Comparison of ENCODE assay signal across 8 cellular contexts in genomic region chr22:39457546-39458442, GRCh38. TPM values are rescaled to one million over a fixed set of nuclear protein-coding genes. Genes with fewer than 3 reads are reported as not detected.
A peak's percentile ranks its signal among the peaks of the same experiment; 100 is the strongest.
DNase-seq lines count a peak whose midpoint lies in the region; ATAC-seq, FAIRE-seq and TF ChIP-seq lines count a peak whose summit lies in the region.

No MANE protein-coding gene starts in this region.

- no peak for ATAC-seq in HG02870 (IDR thresholded peaks at IDR 0.05; ENCODE audit: unreplicated experiment)
- ATAC-seq in GM21528 (IDR thresholded peaks at IDR 0.05; ENCODE audit: low FRiP score, unreplicated experiment) = no peak

- no peak overlapping the region for H3K27ac Mint-ChIP-seq in Calu3 (ENCODE audit: unreplicated experiment)

- no peaks in the 10 kb centered on the region for H3K9me2 ChIP-seq in Loucy (replicated peaks; ENCODE audit: low read depth, low read length)

- H2AK5ac ChIP-seq in H1 (ENCODE audit: low read depth, low read length) (no peak overlapping the region), neuronal stem cell (ENCODE audit: low read depth, low read length) (peak overlapping the region; percentile 72)

- H3K27me3 ChIP-seq in Loucy (ENCODE audit: insufficient read depth, low read length, poor library complexity, severe bottlenecking) (no peaks in the 10 kb centered on the region), H1 (replicated peaks in 1 of 4; ENCODE audit: control insufficient read depth in 3 of 4, extremely low read depth in 1 of 4, insufficient read depth in 3 of 4, low read length in 3 of 4) (peaks cover 5 to 24% (median 18%) of the 10 kb centered on the region in 4 experiments; a peak in 6 of 7 replicates), neuronal stem cell (ENCODE audit: control insufficient read depth in 3 of 3, insufficient read depth in 3 of 3, low read depth in 1 of 3, low read length in 3 of 3) (peaks cover 0 to 5% (median 0%) of the 10 kb centered on the region in 3 experiments)

- H3K4me2 ChIP-seq in Loucy (ENCODE audit: low read depth, low read length, poor library complexity, severe bottlenecking) (peak overlapping the region; percentile 32), H1 (ENCODE audit: insufficient read depth in 1 of 2, low read depth in 2 of 2, low read length in 2 of 2) (peak overlapping the region; percentile 65 to 80), neuronal stem cell (ENCODE audit: insufficient read depth, low read length, poor library complexity, severe bottlenecking) (peak overlapping the region; percentile 63)

- H3F3A ChIP-seq in Loucy (ENCODE audit: low read depth) = no peaks in the 10 kb centered on the region

- H3K9ac ChIP-seq in Loucy (ENCODE audit: low read depth, low read length, poor library complexity, severe bottlenecking) (no peak overlapping the region), H1 (replicated peaks in 1 of 4; ENCODE audit: extremely low read depth in 1 of 4, low read depth in 3 of 4, low read length in 3 of 4) (peak overlapping the region in 3 of 4 experiments; percentile 8 to 73 (median 32); a peak in 4 of 7 replicates), neuronal stem cell (ENCODE audit: low read depth, low read length, poor library complexity) (peak overlapping the region; percentile 55)

- H4K20me1 ChIP-seq in Loucy (ENCODE audit: insufficient read depth, low read length, poor library complexity, severe bottlenecking) (no peaks in the 10 kb centered on the region), H1 (replicated peaks in 1 of 2; ENCODE audit: control insufficient read depth in 1 of 2, insufficient read depth in 2 of 2, low read length in 2 of 2) (peaks cover 0 to 6% of the 10 kb centered on the region in 2 experiments)

- H2BK15ac ChIP-seq in H1 (ENCODE audit: low read length) = peak overlapping the region; percentile 61; the same call in 1 of the 2 replicates
- H2BK15ac ChIP-seq in neuronal stem cell (ENCODE audit: low read length) = no peak overlapping the region

- H3K79me2 ChIP-seq in Loucy (ENCODE audit: insufficient read depth, low read length) = peaks cover 9% of the 10 kb centered on the region; the same call in 1 of the 2 replicates
- H3K79me2 ChIP-seq in H1 (ENCODE audit: control insufficient read depth in 1 of 2, insufficient read depth in 2 of 2, low read length in 2 of 2) = no peaks in the 10 kb centered on the region

- TF ChIP-seq CTCF in Calu3 (IDR thresholded peaks at IDR 0.05; ENCODE audit: unreplicated experiment) (no peak), Loucy (conservative IDR thresholded peaks at IDR 0.05; ENCODE audit: low read length) (no peak), H1 (IDR thresholded peaks at IDR 0.05; ENCODE audit: control extremely low read depth in 1 of 3, insufficient read depth in 1 of 3, low read depth in 1 of 3, low read length in 3 of 3) (no peak), D721Med (IDR thresholded peaks at IDR 0.05; ENCODE audit: insufficient read depth, missing control alignments) (no peak)

- H3K4me1 Mint-ChIP-seq in Calu3 (ENCODE audit: low read depth, unreplicated experiment) = peaks cover 18% of the 10 kb centered on the region

- peak overlapping the region; percentile 78 for H3K4ac ChIP-seq in H1 (replicated peaks; ENCODE audit: insufficient read length, low read depth, low read length)
- no peak overlapping the region for H3K4ac ChIP-seq in neuronal stem cell (ENCODE audit: low read length)

- H2BK12ac ChIP-seq in H1 (ENCODE audit: low read depth, low read length) (no peak overlapping the region), neuronal stem cell (ENCODE audit: low read length) (no peak overlapping the region)

- TF ChIP-seq EP300 in H1 (IDR thresholded peaks at IDR 0.05; ENCODE audit: borderline replicate concordance in 1 of 2, low read depth in 2 of 2, low read length in 2 of 2) = no peak

- H3K9me3 ChIP-seq in Loucy (ENCODE audit: insufficient read depth, low read depth, low read length) (no peaks in the 10 kb centered on the region), H1 (ENCODE audit: insufficient read depth in 2 of 2, low read depth in 1 of 2, low read length in 1 of 2) (no peaks in the 10 kb centered on the region), neuronal stem cell (replicated peaks in 1 of 2; ENCODE audit: control insufficient read depth in 2 of 2, insufficient read depth in 1 of 2, low read depth in 1 of 2, low read length in 2 of 2) (peaks cover 0 to 2% of the 10 kb centered on the region in 2 donors)

- H3K27me3 Mint-ChIP-seq in Calu3 (ENCODE audit: unreplicated experiment) = peaks cover 59% of the 10 kb centered on the region

- H3K14ac ChIP-seq in H1 (ENCODE audit: insufficient read length) (no peak overlapping the region), neuronal stem cell (ENCODE audit: low read length) (peak overlapping the region; percentile 28)

- intact Hi-C loops in Calu3 (cut with micrococcal nuclease; ENCODE audit: unreplicated experiment) = no loop called here

- H3K4me3 Mint-ChIP-seq in Calu3 (ENCODE audit: low read depth, unreplicated experiment) = peak overlapping the region; percentile 47

- H3K79me1 ChIP-seq in H1 (ENCODE audit: low read depth, low read length) (no peaks in the 10 kb centered on the region; the same call in 1 of the 2 replicates), neuronal stem cell (ENCODE audit: low read depth, low read length) (peaks cover 24% of the 10 kb centered on the region)

- no peak overlapping the region for H4K91ac ChIP-seq in H1 (replicated peaks; ENCODE audit: insufficient read length, low read length)
- no peak overlapping the region for H4K91ac ChIP-seq in neuronal stem cell (ENCODE audit: low read depth, low read length, poor library complexity)

- no peak overlapping the region for H2BK20ac ChIP-seq in H1 (ENCODE audit: low read length)

- H3K27ac ChIP-seq in H1 (ENCODE audit: low read depth, low read length) = no peak overlapping the region
- no peak overlapping the region for H3K27ac ChIP-seq in neuronal stem cell (replicated peaks; ENCODE audit: low read length)

- TF ChIP-seq POLR2A in H1 (IDR thresholded peaks at IDR 0.05; ENCODE audit: control extremely low read depth in 1 of 2, low read depth in 2 of 2, low read length in 2 of 2) = no peak

- DNase-seq in Calu3 = no peak
- no peak for DNase-seq in H1 (ENCODE audit: low read depth in 1 of 2, low spot score in 2 of 2)
- no peak for DNase-seq in neuronal stem cell (ENCODE audit: low spot score)
- DNase-seq in D721Med (ENCODE audit: insufficient read length, low spot score) = no peak
- no peak for DNase-seq in SHP77 (lab: John Stamatoyannopoulos, UW)

- H4K8ac ChIP-seq in H1 (ENCODE audit: extremely low read depth, insufficient read depth, low read length) (no peak overlapping the region; the same call in 1 of the 2 replicates), neuronal stem cell (ENCODE audit: low read depth, low read length) (no peak overlapping the region)

- H3K9me3 Mint-ChIP-seq in Calu3 (ENCODE audit: low read depth, unreplicated experiment) = no peaks in the 10 kb centered on the region

- WGBS in H1 (ENCODE audit: extremely low coverage in 1 of 2, insufficient coverage in 1 of 2, insufficient read length in 1 of 2, insufficient replicate concordance in 2 of 2, low coverage in 1 of 2, low lambda C conversion rate in 2 of 2, missing lambda C conversion rate in 1 of 2), 2 experiments = 6% methylated on average over 14 of the region's 85 CpGs; no CpG with 5 or more reads in 1 of the 2 experiments
- WGBS in neuronal stem cell (ENCODE audit: extremely low coverage in 2 of 2, insufficient read length in 2 of 2, insufficient replicate concordance in 1 of 2), 2 donors = no CpG with 5 or more reads among the region's 85 CpGs

- FAIRE-seq in H1 (lab: Jason Lieb, UNC) (no peak), D721Med (lab: Jason Lieb, UNC) (no peak)

- POLR2A ChIA-PET in H1 (lab: Charles Lee; ENCODE audit: partially characterized antibody) = interaction anchor here (0.6 to 2.1 kb wide), 11 partner anchors 11 to 139 kb away, joined by 3 to 9 read pairs (median 3); partner anchors contain the start of genes ATF4 and TAB1

- peaks cover 4% of the 10 kb centered on the region for H3K36me3 Mint-ChIP-seq in Calu3 (ENCODE audit: insufficient read depth, unreplicated experiment)

- peaks cover 8% of the 10 kb centered on the region; the same call in 1 of the 2 replicates for H3K23me2 ChIP-seq in H1 (ENCODE audit: low read depth, low read length)

- H2BK120ac ChIP-seq in H1 (replicated peaks; ENCODE audit: low read depth, low read length) (no peak overlapping the region), neuronal stem cell (ENCODE audit: low read depth, low read length) (no peak overlapping the region)

- H3K23ac ChIP-seq in H1 (ENCODE audit: insufficient read length) (no peak overlapping the region), neuronal stem cell (ENCODE audit: low read depth, low read length, poor library complexity) (peak overlapping the region; percentile 8)

- peaks cover 25% of the 10 kb centered on the region for H3K4me1 ChIP-seq in Loucy (ENCODE audit: insufficient read depth, low read length, poor library complexity, severe bottlenecking)
- H3K4me1 ChIP-seq in H1 (replicated peaks in 1 of 4; ENCODE audit: control insufficient read depth in 3 of 4, insufficient read depth in 4 of 4, low read length in 3 of 4) = peaks cover 0 to 25% (median 20%) of the 10 kb centered on the region in 4 experiments; a peak in 6 of 7 replicates
- H3K4me1 ChIP-seq in neuronal stem cell (ENCODE audit: control insufficient read depth in 2 of 2, insufficient read depth in 1 of 2, low read depth in 1 of 2, low read length in 2 of 2) = peaks cover 31 to 32% of the 10 kb centered on the region in 2 donors

- no TSS peak for BruUV-seq in Calu3 (replicated peaks; lab: Mats Ljungman, UMichigan)

- no peaks in the 10 kb centered on the region for H3K36me3 ChIP-seq in Loucy (ENCODE audit: insufficient read depth, low read length)
- H3K36me3 ChIP-seq in H1 (ENCODE audit: control insufficient read depth in 2 of 4, insufficient read depth in 4 of 4, low read length in 3 of 4) = no peaks in the 10 kb centered on the region
- no peaks in the 10 kb centered on the region for H3K36me3 ChIP-seq in neuronal stem cell (replicated peaks in 1 of 2; ENCODE audit: control insufficient read depth in 2 of 2, insufficient read depth in 2 of 2, low read length in 2 of 2)

- no peak overlapping the region for H3K56ac ChIP-seq in H1 (replicated peaks; ENCODE audit: insufficient read length, low read depth, low read length)

- no peak overlapping the region for H2AFZ ChIP-seq in Loucy (ENCODE audit: low read length)
- no peak overlapping the region; the same call in 1 of the 2 replicates for H2AFZ ChIP-seq in H1 (ENCODE audit: low read length)
- H2AFZ ChIP-seq in neuronal stem cell (ENCODE audit: low read length) = peak overlapping the region; percentile 91

- H2BK5ac ChIP-seq in H1 (ENCODE audit: low read depth, low read length) = no peak overlapping the region
- H2BK5ac ChIP-seq in neuronal stem cell (ENCODE audit: low read length) = peak overlapping the region; percentile 70

- H3K4me3 ChIP-seq in Loucy (ENCODE audit: low read length, poor library complexity, severe bottlenecking) = peak overlapping the region; percentile 40
- peak overlapping the region; percentile 46 to 89 (median 50) for H3K4me3 ChIP-seq in H1 (ENCODE audit: extremely low read depth in 1 of 4, insufficient read depth in 2 of 4, low read depth in 3 of 4, low read length in 4 of 4)
- H3K4me3 ChIP-seq in neuronal stem cell (ENCODE audit: low read length in 2 of 2) = peak overlapping the region; percentile 68 to 84

- H3K18ac ChIP-seq in H1 (ENCODE audit: extremely low read depth, low read length) (peak overlapping the region; percentile 71; the same call in 1 of the 2 replicates), neuronal stem cell (ENCODE audit: low read length) (peak overlapping the region; percentile 98)

- no peak for TF ChIP-seq RAD21 in H1 (IDR thresholded peaks at IDR 0.05 in 1 of 2, conservative IDR thresholded peaks at IDR 0.05 in 1 of 2; ENCODE audit: low read depth in 2 of 2, low read length in 2 of 2)

- CTCF ChIA-PET in Calu3 (lab: Charles Lee) (interaction anchor here (0.6 kb wide), 1 partner anchor 11 kb away, joined by 4 read pairs; no protein-coding TSS in a partner anchor), H1 (lab: Charles Lee; ENCODE audit: partially characterized antibody) (interaction anchor here (0.6 to 2.1 kb wide), 9 partner anchors 12 to 1281 kb away, joined by 3 to 10 read pairs (median 4); no protein-coding TSS in a partner anchor)

- no peak overlapping the region for H4K5ac ChIP-seq in H1 (ENCODE audit: insufficient read length, low read depth, low read length)

RNA-seq across cellular contexts. Expression of gene MGAT3, which starts 1.0 kb away (rescaled TPM):
- total RNA-seq in Calu3 (2022) = 33.0 and 51.5 TPM in 2 replicates
- 8.5 and 9.2 TPM in 2 replicates for total RNA-seq in H1 (2021; fragmentation: NEBNext Ultra II Directional; extraction: Animal tissue kit (Norgen Biotek cat#: 25700))
- polyA plus RNA-seq in H1 (2011; rRNA removed) = 4.3 and 6.3 TPM in 2 replicates
- 4.7 TPM for polyA plus RNA-seq in H1 (2011; cell fraction: cytosol; rRNA removed)
- 6.4 TPM for polyA plus RNA-seq in H1 (2011; cell fraction: nucleus; rRNA removed)
- 6.4 to 8.6 TPM (median 7.1 TPM) in 4 replicates for polyA plus RNA-seq in H1 (2012, experiment 1 of 2)
- polyA plus RNA-seq in H1 (2012, experiment 2 of 2) = 5.9 TPM
- polyA plus RNA-seq in H1 (2013, experiment 1 of 2) = 5.5 TPM
- polyA plus RNA-seq in H1 (2013, experiment 2 of 2) = 5.2 TPM
- 5.9 and 6.3 TPM in 2 replicates for polyA minus RNA-seq in H1 (2011; rRNA and poly(A)+ RNA removed)
- 7.0 TPM for polyA minus RNA-seq in H1 (2011; cell fraction: cytosol; rRNA and poly(A)+ RNA removed)
- polyA minus RNA-seq in H1 (2011; cell fraction: nucleus; rRNA and poly(A)+ RNA removed) = 4.2 TPM
- polyA plus RNA-seq in neuronal stem cell (2013, experiment 1 of 2) = 13.5 TPM
- 13.6 TPM for polyA plus RNA-seq in neuronal stem cell (2013, experiment 2 of 2)

RNA-seq across cellular contexts. Expression of gene MIEF1, which starts 44.3 kb away (rescaled TPM):
- 39.2 and 44.3 TPM in 2 replicates for total RNA-seq in Calu3 (2022)
- total RNA-seq in H1 (2021; fragmentation: NEBNext Ultra II Directional; extraction: Animal tissue kit (Norgen Biotek cat#: 25700)) = 31.4 and 32.7 TPM in 2 replicates
- polyA plus RNA-seq in H1 (2011; rRNA removed) = 16.8 and 21.0 TPM in 2 replicates
- polyA plus RNA-seq in H1 (2011; cell fraction: cytosol; rRNA removed) = 16.4 TPM
- 18.5 TPM for polyA plus RNA-seq in H1 (2011; cell fraction: nucleus; rRNA removed)
- polyA plus RNA-seq in H1 (2012, experiment 1 of 2) = 22.0 to 25.2 TPM (median 22.9 TPM) in 4 replicates
- polyA plus RNA-seq in H1 (2012, experiment 2 of 2) = 14.3 TPM
- polyA plus RNA-seq in H1 (2013, experiment 1 of 2) = 18.5 TPM
- 18.4 TPM for polyA plus RNA-seq in H1 (2013, experiment 2 of 2)
- polyA minus RNA-seq in H1 (2011; rRNA and poly(A)+ RNA removed) = 36.0 and 36.1 TPM in 2 replicates
- polyA minus RNA-seq in H1 (2011; cell fraction: cytosol; rRNA and poly(A)+ RNA removed) = 17.9 TPM
- 17.9 TPM for polyA minus RNA-seq in H1 (2011; cell fraction: nucleus; rRNA and poly(A)+ RNA removed)
- polyA plus RNA-seq in neuronal stem cell (2013, experiment 1 of 2) = 27.3 TPM
- polyA plus RNA-seq in neuronal stem cell (2013, experiment 2 of 2) = 27.0 TPM

RNA-seq across cellular contexts. Expression of gene TAB1, which starts 58.2 kb away (rescaled TPM):
- total RNA-seq in Calu3 (2022) = 31.8 and 34.6 TPM in 2 replicates
- 23.1 and 26.1 TPM in 2 replicates for total RNA-seq in H1 (2021; fragmentation: NEBNext Ultra II Directional; extraction: Animal tissue kit (Norgen Biotek cat#: 25700))
- polyA plus RNA-seq in H1 (2011; rRNA removed) = 38.0 and 77.1 TPM in 2 replicates
- 41.7 TPM for polyA plus RNA-seq in H1 (2011; cell fraction: cytosol; rRNA removed)
- 53.9 TPM for polyA plus RNA-seq in H1 (2011; cell fraction: nucleus; rRNA removed)
- polyA plus RNA-seq in H1 (2012, experiment 1 of 2) = 17.0 to 29.1 TPM (median 26.8 TPM) in 4 replicates
- 22.4 TPM for polyA plus RNA-seq in H1 (2012, experiment 2 of 2)
- 16.1 TPM for polyA plus RNA-seq in H1 (2013, experiment 1 of 2)
- 15.7 TPM for polyA plus RNA-seq in H1 (2013, experiment 2 of 2)
- 22.1 and 25.9 TPM in 2 replicates for polyA minus RNA-seq in H1 (2011; rRNA and poly(A)+ RNA removed)
- 29.2 TPM for polyA minus RNA-seq in H1 (2011; cell fraction: cytosol; rRNA and poly(A)+ RNA removed)
- 18.2 TPM for polyA minus RNA-seq in H1 (2011; cell fraction: nucleus; rRNA and poly(A)+ RNA removed)
- polyA plus RNA-seq in neuronal stem cell (2013, experiment 1 of 2) = 25.7 TPM
- 24.2 TPM for polyA plus RNA-seq in neuronal stem cell (2013, experiment 2 of 2)
